Comparison of ENCODE assay signal across 8 cellular contexts in the genomic region with DNA sequence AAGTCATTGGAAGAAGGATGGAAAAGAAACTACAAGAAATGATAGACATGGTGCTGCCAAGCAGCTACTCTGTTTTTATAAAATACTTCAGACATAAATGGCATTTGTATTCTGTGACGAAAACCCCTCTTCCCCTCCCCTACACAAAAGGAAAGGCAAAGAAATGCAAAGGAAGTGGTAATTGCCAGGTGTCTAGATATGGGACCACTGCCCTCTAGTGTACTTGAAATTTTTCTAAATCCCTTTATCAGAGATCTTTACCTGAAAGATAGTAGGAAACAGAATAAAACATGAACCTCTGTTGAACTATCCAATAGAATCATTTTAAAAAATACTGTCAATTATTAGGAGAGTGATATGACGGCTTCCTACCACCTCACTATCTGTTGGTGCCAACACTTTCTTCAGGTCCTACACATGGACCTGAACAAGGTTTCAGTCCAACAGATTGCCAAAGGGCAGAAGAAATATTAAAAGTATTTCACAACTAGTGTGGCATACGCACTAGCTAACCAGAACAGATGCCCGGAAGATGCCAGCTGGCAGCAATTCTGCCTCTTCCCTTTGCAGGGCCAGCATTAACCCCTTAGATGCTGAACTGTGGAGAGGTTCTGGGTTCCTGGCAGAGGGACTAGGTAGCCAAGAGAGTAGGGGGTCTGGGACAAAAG.
A peak's percentile ranks its signal among the peaks of the same experiment; 100 is the strongest.
DNase-seq lines count a peak whose midpoint lies in the region; ATAC-seq and TF ChIP-seq lines count a peak whose summit lies in the region.

No MANE protein-coding gene starts in this region.

- H3K4me3 ChIP-seq in SU-DHL-6 (ENCODE audit: insufficient read depth, low read length, poor library complexity, severe bottlenecking): no peak overlapping the region

- peak; percentile 45 for TF ChIP-seq CTCF in SU-DHL-6 (IDR thresholded peaks at IDR 0.05; ENCODE audit: insufficient read depth, low read length, poor library complexity, severe bottlenecking)
- peak; percentile 86 for TF ChIP-seq CTCF in foreskin keratinocyte (conservative IDR thresholded peaks at IDR 0.05)

- H3K36me3 ChIP-seq in SU-DHL-6 (ENCODE audit: low read length): no peaks in the 10 kb centered on the region

- H3K9ac ChIP-seq in SU-DHL-6 (ENCODE audit: low read length): no peak overlapping the region

- intact Hi-C loops in sciatic nerve (cut with DNase I): no loop called here

- H3K27ac ChIP-seq in SU-DHL-6 (ENCODE audit: low read depth, low read length) (no peak overlapping the region), foreskin keratinocyte (no peak overlapping the region)

- no peaks in the 10 kb centered on the region for H4K20me1 ChIP-seq in SU-DHL-6 (ENCODE audit: low read depth, low read length)

- H3K9me3 ChIP-seq in SU-DHL-6 (ENCODE audit: insufficient read depth, low read length): no peaks in the 10 kb centered on the region

- ATAC-seq in GM19397 (IDR thresholded peaks at IDR 0.05; ENCODE audit: unreplicated experiment) (peak; percentile 70), foreskin keratinocyte (peak; percentile 52), sciatic nerve (peak; percentile 73), HG03108 (IDR thresholded peaks at IDR 0.05; ENCODE audit: unreplicated experiment) (no peak), HG03045 (IDR thresholded peaks at IDR 0.05; ENCODE audit: unreplicated experiment) (no peak)

- peaks cover 7% of the 10 kb centered on the region for H3K4me1 ChIP-seq in foreskin keratinocyte

- no peaks in the 10 kb centered on the region for H3K9me2 ChIP-seq in SU-DHL-6 (replicated peaks; ENCODE audit: insufficient read depth, low read length)

- no peaks in the 10 kb centered on the region for H3F3A ChIP-seq in SU-DHL-6 (ENCODE audit: insufficient read depth)

- H3K27me3 ChIP-seq in SU-DHL-6 (ENCODE audit: low read length) (no peaks in the 10 kb centered on the region), foreskin keratinocyte (no peaks in the 10 kb centered on the region)

- H2AFZ ChIP-seq in SU-DHL-6 (ENCODE audit: low read depth, low read length, severe bottlenecking): no peak overlapping the region

- in situ Hi-C loops in KBM-7 (cut with MboI; ENCODE audit: low pct_unique_long_range_greater_than_20kb, low sequenced_read_pairs): loop anchor here (25.0 kb wide), 2 partner anchors 182 to 282 kb away; partner anchors contain the start of gene YTHDC2

- no peaks in the 10 kb centered on the region for H3K79me2 ChIP-seq in SU-DHL-6 (ENCODE audit: insufficient read depth, low read length)

- DNase-seq in DMS 273 treated with DMSO at 0.1 percent for 48 hours (lab: John Stamatoyannopoulos, UW): peak; percentile 95
- peak; percentile 53 for DNase-seq in KBM-7
- peak; percentile 18 to 41 for DNase-seq in foreskin keratinocyte
- DNase-seq in sciatic nerve (ENCODE audit: low spot score): no peak

- peak overlapping the region; percentile 11 for H3K4me2 ChIP-seq in SU-DHL-6 (ENCODE audit: low read depth, low read length, poor library complexity, severe bottlenecking)

Comparison
In these comparisons a context has a peak if more than half of its experiments do, and no peak if none do; other contexts are left out.
1. ATAC-seq: peak in GM19397 (single experiment), foreskin keratinocyte (single experiment) and sciatic nerve (single experiment); none in HG03108 (single experiment) and HG03045 (single experiment).